ENCODE assay signal across 1 cellular context in the genomic region with DNA sequence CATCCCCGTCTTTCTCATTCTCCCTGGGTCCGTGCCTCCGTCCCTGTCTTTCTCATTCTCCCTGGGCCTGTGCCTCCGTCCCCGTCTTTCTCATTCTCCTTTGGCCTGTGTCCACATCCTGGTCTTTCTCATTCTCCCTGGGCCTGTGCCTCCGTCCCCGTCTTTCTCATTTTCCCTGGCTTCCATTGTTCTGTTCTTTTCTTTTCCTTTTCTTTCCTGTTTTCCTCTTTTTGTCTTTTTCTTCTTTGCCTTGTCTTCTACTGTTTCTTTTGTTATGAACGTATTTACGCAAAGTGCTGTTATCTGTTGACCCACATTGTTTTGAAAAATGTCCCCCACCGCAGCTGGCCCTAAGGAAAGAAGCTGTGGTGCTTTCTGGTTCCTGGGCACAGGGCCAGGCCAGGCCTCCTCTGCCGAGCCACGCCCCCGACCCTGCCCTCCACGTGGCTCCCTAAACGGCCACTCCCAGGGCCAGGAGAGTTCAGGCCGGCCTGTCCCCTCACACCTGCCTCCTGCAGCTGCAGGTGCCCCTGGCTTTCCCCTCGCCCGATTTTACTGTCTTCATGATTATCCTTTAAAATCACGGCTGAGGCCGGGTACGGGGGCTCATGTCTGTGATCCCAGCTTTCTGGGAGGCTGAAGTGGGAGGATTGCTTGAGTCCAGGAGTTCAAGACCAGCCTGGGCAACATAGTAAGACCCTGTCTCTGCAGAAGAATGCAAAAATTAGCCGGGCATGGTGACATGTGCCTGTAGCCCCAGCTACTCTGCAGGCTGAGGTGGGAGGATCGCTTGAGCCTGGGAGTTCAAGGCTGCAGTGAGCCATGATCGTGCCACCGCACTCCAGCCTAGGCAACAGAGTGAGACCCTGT.
A peak's percentile ranks its signal among the peaks of the same experiment; 100 is the strongest.
TF ChIP-seq lines count a peak whose summit lies in the region.

No MANE protein-coding gene starts in this region.

TF ChIP-seq in K562, 482 proteins besides CTCF, POLR2A, EP300 and RAD21 (continued from another document and continues in another):
- TF ChIP-seq POLR2H (tag; IDR thresholded peaks at IDR 0.05; ENCODE audit: low read depth) (no peak), TFAM (CRISPR knock-in tag; conservative IDR thresholded peaks at IDR 0.05) (no peak), HNRNPL (IDR thresholded peaks at IDR 0.05; ENCODE audit: low read depth, low read length) (no peak), ELF1 (tag; IDR thresholded peaks at IDR 0.05) (no peak), BDP1 (IDR thresholded peaks at IDR 0.05; ENCODE audit: insufficient read depth, insufficient read length) (no peak), CREM (IDR thresholded peaks at IDR 0.05; ENCODE audit: low read depth) (0 out of 2 replicates have a peak, but pooled peaks have one; percentile 20), NCOA2 (IDR thresholded peaks at IDR 0.05; ENCODE audit: partially characterized antibody in 2 of 2) (no peak), TOE1 (IDR thresholded peaks at IDR 0.05; ENCODE audit: borderline replicate concordance) (peak; percentile 56; the same call in 1 of the 2 replicates), TOE1 (CRISPR knock-in tag; IDR thresholded peaks at IDR 0.05; ENCODE audit: borderline replicate concordance, low read depth) (no peak), RBM14 (IDR thresholded peaks at IDR 0.05; ENCODE audit: borderline replicate concordance, insufficient read depth, low read depth, low read length) (no peak), SMAD4 (CRISPR knock-in tag; conservative IDR thresholded peaks at IDR 0.05) (no peak), MTA3 (IDR thresholded peaks at IDR 0.05; ENCODE audit: borderline replicate concordance) (0 out of 2 replicates have a peak, but pooled peaks have one; percentile 39), TRIM25 (IDR thresholded peaks at IDR 0.05; ENCODE audit: borderline replicate concordance) (peak; percentile 88; the same call in 1 of the 2 replicates), ARID1B (IDR thresholded peaks at IDR 0.05) (peak; percentile 95), POU5F1 (IDR thresholded peaks at IDR 0.05; ENCODE audit: borderline replicate concordance, low read depth, low read length, partially characterized antibody) (no peak), NEUROD1 (IDR thresholded peaks at IDR 0.05; ENCODE audit: borderline replicate concordance, low read depth, low read length, partially characterized antibody) (no peak), FOXA3 (CRISPR knock-in tag; conservative IDR thresholded peaks at IDR 0.05 in 1 of 2, IDR thresholded peaks at IDR 0.05 in 1 of 2) (no peak), TCFL5 (CRISPR knock-in tag; conservative IDR thresholded peaks at IDR 0.05) (no peak), MXI1 (IDR thresholded peaks at IDR 0.05; ENCODE audit: low read depth, low read length) (peak; percentile 91), JUND (IDR thresholded peaks at IDR 0.05; ENCODE audit: borderline replicate concordance, low read depth, low read length) (peak; percentile 25; the same call in 1 of the 2 replicates), JUND (tag; IDR thresholded peaks at IDR 0.05; ENCODE audit: borderline replicate concordance, low read depth, low read length) (no peak), CC2D1A (IDR thresholded peaks at IDR 0.05) (peak; percentile 43; the same call in 1 of the 2 replicates), SAFB (IDR thresholded peaks at IDR 0.05; ENCODE audit: borderline replicate concordance, low read depth, low read length) (no peak), SIX5 (IDR thresholded peaks at IDR 0.05; ENCODE audit: borderline replicate concordance in 1 of 2, insufficient read depth in 1 of 2, low read depth in 1 of 2, low read length in 2 of 2) (no peak), SAP30 (IDR thresholded peaks at IDR 0.05; ENCODE audit: borderline replicate concordance, insufficient read depth, low read depth, low read length, poor library complexity, severe bottlenecking) (peak; percentile 66), TSHZ1 (CRISPR knock-in tag; IDR thresholded peaks at IDR 0.05) (no peak), SPI1 (IDR thresholded peaks at IDR 0.05; ENCODE audit: borderline replicate concordance, low read depth, low read length) (no peak), CBX5 (IDR thresholded peaks at IDR 0.05; ENCODE audit: borderline replicate concordance, low read depth) (no peak), PYGO2 (tag; IDR thresholded peaks at IDR 0.05) (no peak), ZFPM2 (CRISPR knock-in tag; IDR thresholded peaks at IDR 0.05) (no peak), CHD2 (IDR thresholded peaks at IDR 0.05; ENCODE audit: low read depth, low read length) (no peak), ZKSCAN1 (IDR thresholded peaks at IDR 0.05; ENCODE audit: low read depth, low read length) (no peak), SAFB2 (IDR thresholded peaks at IDR 0.05; ENCODE audit: borderline replicate concordance, low read depth, low read length, severe bottlenecking) (no peak), ZC3H4 (CRISPR knock-in tag; IDR thresholded peaks at IDR 0.05; ENCODE audit: borderline replicate concordance) (no peak), ZNF354B (CRISPR knock-in tag; IDR thresholded peaks at IDR 0.05) (no peak), SRSF1 (IDR thresholded peaks at IDR 0.05; ENCODE audit: low read depth, low read length) (no peak), BRF1 (IDR thresholded peaks at IDR 0.05; ENCODE audit: borderline replicate concordance, extremely low read depth, insufficient read length) (no peak), SNRNP70 (optimal IDR thresholded peaks at IDR 0.05; ENCODE audit: low read depth, low read length) (no peak), ZNF174 (CRISPR knock-in tag; IDR thresholded peaks at IDR 0.05) (no peak), TCF7 (IDR thresholded peaks at IDR 0.05; ENCODE audit: borderline replicate concordance) (no peak), HDAC6 (IDR thresholded peaks at IDR 0.05; ENCODE audit: low read depth, low read length) (no peak), KDM5B (IDR thresholded peaks at IDR 0.05; ENCODE audit: insufficient replicate concordance, low read depth, low read length) (no peak), TCF3 (CRISPR knock-in tag; IDR thresholded peaks at IDR 0.05) (peak; percentile 91), CBX8 (IDR thresholded peaks at IDR 0.05; ENCODE audit: borderline replicate concordance, extremely low read depth, low read depth, low read length, poor library complexity, severe bottlenecking) (no peak), DPF2 (IDR thresholded peaks at IDR 0.05) (peak; percentile 97), TARDBP (IDR thresholded peaks at IDR 0.05) (no peak), ZNF551 (CRISPR knock-in tag; IDR thresholded peaks at IDR 0.05) (no peak), NR3C1 (CRISPR knock-in tag; IDR thresholded peaks at IDR 0.05) (no peak), PPARD (CRISPR knock-in tag; IDR thresholded peaks at IDR 0.05) (no peak), CREB1 (IDR thresholded peaks at IDR 0.05) (no peak), CREB1 (CRISPR knock-in tag; IDR thresholded peaks at IDR 0.05) (no peak), KDM2B (CRISPR knock-in tag; IDR thresholded peaks at IDR 0.05) (no peak), E2F8 (IDR thresholded peaks at IDR 0.05; ENCODE audit: low read depth, partially characterized antibody) (peak; percentile 27)
- TF ChIP-seq, protein P1, sequence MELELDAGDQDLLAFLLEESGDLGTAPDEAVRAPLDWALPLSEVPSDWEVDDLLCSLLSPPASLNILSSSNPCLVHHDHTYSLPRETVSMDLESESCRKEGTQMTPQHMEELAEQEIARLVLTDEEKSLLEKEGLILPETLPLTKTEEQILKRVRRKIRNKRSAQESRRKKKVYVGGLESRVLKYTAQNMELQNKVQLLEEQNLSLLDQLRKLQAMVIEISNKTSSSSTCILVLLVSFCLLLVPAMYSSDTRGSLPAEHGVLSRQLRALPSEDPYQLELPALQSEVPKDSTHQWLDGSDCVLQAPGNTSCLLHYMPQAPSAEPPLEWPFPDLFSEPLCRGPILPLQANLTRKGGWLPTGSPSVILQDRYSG (tag; conservative IDR thresholded peaks at IDR 0.05; ENCODE audit: low read depth), result no peak
- TF ChIP-seq, protein P2, sequence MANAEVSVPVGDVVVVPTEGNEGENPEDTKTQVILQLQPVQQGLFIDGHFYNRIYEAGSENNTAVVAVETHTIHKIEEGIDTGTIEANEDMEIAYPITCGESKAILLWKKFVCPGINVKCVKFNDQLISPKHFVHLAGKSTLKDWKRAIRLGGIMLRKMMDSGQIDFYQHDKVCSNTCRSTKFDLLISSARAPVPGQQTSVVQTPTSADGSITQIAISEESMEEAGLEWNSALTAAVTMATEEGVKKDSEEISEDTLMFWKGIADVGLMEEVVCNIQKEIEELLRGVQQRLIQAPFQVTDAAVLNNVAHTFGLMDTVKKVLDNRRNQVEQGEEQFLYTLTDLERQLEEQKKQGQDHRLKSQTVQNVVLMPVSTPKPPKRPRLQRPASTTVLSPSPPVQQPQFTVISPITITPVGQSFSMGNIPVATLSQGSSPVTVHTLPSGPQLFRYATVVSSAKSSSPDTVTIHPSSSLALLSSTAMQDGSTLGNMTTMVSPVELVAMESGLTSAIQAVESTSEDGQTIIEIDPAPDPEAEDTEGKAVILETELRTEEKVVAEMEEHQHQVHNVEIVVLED (CRISPR knock-in tag; IDR thresholded peaks at IDR 0.05), result no peak
- TF ChIP-seq, protein P3, sequence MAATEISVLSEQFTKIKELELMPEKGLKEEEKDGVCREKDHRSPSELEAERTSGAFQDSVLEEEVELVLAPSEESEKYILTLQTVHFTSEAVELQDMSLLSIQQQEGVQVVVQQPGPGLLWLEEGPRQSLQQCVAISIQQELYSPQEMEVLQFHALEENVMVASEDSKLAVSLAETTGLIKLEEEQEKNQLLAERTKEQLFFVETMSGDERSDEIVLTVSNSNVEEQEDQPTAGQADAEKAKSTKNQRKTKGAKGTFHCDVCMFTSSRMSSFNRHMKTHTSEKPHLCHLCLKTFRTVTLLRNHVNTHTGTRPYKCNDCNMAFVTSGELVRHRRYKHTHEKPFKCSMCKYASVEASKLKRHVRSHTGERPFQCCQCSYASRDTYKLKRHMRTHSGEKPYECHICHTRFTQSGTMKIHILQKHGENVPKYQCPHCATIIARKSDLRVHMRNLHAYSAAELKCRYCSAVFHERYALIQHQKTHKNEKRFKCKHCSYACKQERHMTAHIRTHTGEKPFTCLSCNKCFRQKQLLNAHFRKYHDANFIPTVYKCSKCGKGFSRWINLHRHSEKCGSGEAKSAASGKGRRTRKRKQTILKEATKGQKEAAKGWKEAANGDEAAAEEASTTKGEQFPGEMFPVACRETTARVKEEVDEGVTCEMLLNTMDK (IDR thresholded peaks at IDR 0.05; ENCODE audit: borderline replicate concordance, insufficient read depth, low read depth, low read length, poor library complexity, severe bottlenecking), result no peak
